Comparison of ENCODE assay signal across 8 cellular contexts in the genomic region with DNA sequence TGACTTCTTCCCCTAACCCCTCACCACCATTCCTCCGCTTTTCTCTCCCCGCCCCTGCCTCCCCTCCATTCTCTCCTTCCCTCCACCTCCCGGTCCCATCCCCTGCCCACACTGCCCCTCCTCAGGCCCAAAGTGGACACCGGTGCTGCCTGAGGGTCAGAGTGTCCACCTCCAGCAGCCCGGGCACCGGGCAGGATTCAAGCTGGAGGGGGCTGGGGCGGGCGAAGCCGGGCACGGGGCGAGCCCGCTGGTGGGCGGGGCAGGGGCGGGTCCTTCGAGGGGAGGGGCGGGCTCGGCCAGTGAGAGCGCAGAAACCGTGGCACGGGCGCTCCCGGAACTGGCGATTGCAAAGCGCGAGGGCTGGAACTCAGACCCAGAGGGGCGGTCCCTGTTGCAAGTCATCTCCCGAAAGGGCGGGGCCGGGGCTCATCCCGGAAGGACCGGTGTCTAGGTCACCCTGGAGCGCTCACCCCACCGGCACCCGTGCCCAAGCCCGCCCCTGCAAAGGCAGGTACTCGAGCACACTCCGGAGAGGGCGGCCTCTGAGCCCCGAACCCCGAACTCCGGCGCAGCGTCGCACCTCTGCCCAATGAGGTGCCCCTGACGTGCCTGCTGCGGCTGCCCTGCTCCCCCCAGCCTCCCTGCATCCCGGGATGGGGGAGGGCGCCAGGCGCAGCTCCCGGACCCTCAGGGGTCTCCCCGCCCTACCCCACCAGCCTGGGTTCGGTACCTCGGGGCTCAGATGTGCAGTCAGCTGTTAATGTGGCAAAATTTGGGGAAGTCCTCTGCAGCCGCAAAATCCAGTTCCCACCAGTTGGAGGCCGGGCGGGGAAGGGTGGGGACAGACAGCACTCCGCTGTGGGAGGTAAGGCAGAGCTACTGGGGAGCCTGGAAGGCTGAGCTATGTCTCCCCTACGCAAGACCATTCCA. TPM values are rescaled to one million over a fixed set of nuclear protein-coding genes. Genes with fewer than 3 reads are reported as not detected.
A peak's percentile ranks its signal among the peaks of the same experiment; 100 is the strongest.
DNase-seq lines count a peak whose midpoint lies in the region; ATAC-seq and TF ChIP-seq lines count a peak whose summit lies in the region.

No MANE protein-coding gene starts in this region.

- CTCF ChIA-PET in CD4-positive, alpha-beta T cell (lab: Charles Lee), result interaction anchor here (1.2 to 3.0 kb wide), 3 partner anchors 10 to 27 kb away, joined by 3 to 13 read pairs (median 7); a partner anchor contains a TSS

- H3K27ac ChIP-seq in CD4-positive, alpha-beta T cell (ENCODE audit: low read depth, low read length), result peak overlapping the region; percentile 50

- no peak overlapping the region for H3K4me3 ChIP-seq in endocrine pancreas (ENCODE audit: control insufficient read depth, insufficient read depth, low read length)

- peak overlapping the region; percentile 44 for H3K27ac Mint-ChIP-seq in CD4-positive, alpha-beta T cell
- H3K27ac Mint-ChIP-seq in mesothelial cell of epicardium, result no peak overlapping the region

- no peaks in the 10 kb centered on the region for H3K27me3 ChIP-seq in CD4-positive, alpha-beta T cell (ENCODE audit: control insufficient read depth, insufficient read depth, low read length)
- H3K27me3 ChIP-seq in endocrine pancreas (ENCODE audit: control insufficient read depth, insufficient read depth, low read length), result no peaks in the 10 kb centered on the region

- peak overlapping the region; percentile 86 for H3K4me3 Mint-ChIP-seq in CD4-positive, alpha-beta T cell
- H3K4me3 Mint-ChIP-seq in mesothelial cell of epicardium, result peak overlapping the region; percentile 70

- intact Hi-C loops in CD4-positive, alpha-beta T cell (cut with DNase I, micrococcal nuclease), result loop anchor here in 1 of 2 experiments (2.0 to 5.0 kb wide), 3 partner anchors 15 to 155 kb away; a partner anchor contains a TSS

- TF ChIP-seq CTCF in CD4-positive, alpha-beta T cell (IDR thresholded peaks at IDR 0.05), result no peak
- no peak for TF ChIP-seq CTCF in mesothelial cell of epicardium (IDR thresholded peaks at IDR 0.05; ENCODE audit: unreplicated experiment)

- ATAC-seq in CD4-positive, alpha-beta T cell (ENCODE audit: poor library complexity), result peak; percentile 83
- ATAC-seq in GM19397 (IDR thresholded peaks at IDR 0.05; ENCODE audit: unreplicated experiment), result peak; percentile 89
- ATAC-seq in HG03558 (IDR thresholded peaks at IDR 0.05; ENCODE audit: extremely low read depth, unreplicated experiment), result peak; percentile 85

- no peaks in the 10 kb centered on the region for H3K9me3 ChIP-seq in CD4-positive, alpha-beta T cell (ENCODE audit: control insufficient read depth, low read length)
- no peaks in the 10 kb centered on the region for H3K9me3 ChIP-seq in endocrine pancreas (ENCODE audit: control insufficient read depth, low read length)

- H3K36me3 ChIP-seq in endocrine pancreas (ENCODE audit: control insufficient read depth, insufficient read depth, low read length), result no peaks in the 10 kb centered on the region

- H3K4me1 Mint-ChIP-seq in CD4-positive, alpha-beta T cell (ENCODE audit: low read depth), result peaks cover 49% of the 10 kb centered on the region
- peaks cover 12% of the 10 kb centered on the region for H3K4me1 Mint-ChIP-seq in mesothelial cell of epicardium

- H3K9me3 Mint-ChIP-seq in CD4-positive, alpha-beta T cell, result no peaks in the 10 kb centered on the region
- peaks cover 12% of the 10 kb centered on the region for H3K9me3 Mint-ChIP-seq in mesothelial cell of epicardium

- H3K9ac ChIP-seq in endocrine pancreas (ENCODE audit: control insufficient read depth, insufficient read depth, low read length), result peak overlapping the region; percentile 56

- no peaks in the 10 kb centered on the region for H3K4me1 ChIP-seq in endocrine pancreas (ENCODE audit: control insufficient read depth, insufficient read depth, low read length)

- peak; percentile 71 to 90 (median 84) for DNase-seq in CD4-positive, alpha-beta T cell
- DNase-seq in NK-92 (lab: John Stamatoyannopoulos, UW; ENCODE audit: unreplicated experiment) (peak; percentile 61), mesothelial cell of epicardium (ENCODE audit: low spot score in 2 of 2, unreplicated experiment in 2 of 2) (peak; percentile 74 to 81)
- DNase-seq in activated CD8-positive, alpha-beta memory T cell treated with anti-CD3 and anti-CD28 coated beads for 4 hours (ENCODE audit: low read depth in 2 of 2), result peak; percentile 68 to 74
- DNase-seq in stimulated activated CD8-positive, alpha-beta memory T cell treated with anti-CD3 and anti-CD28 coated beads, Interleukin-15, amount 100 ng/mL, for 48 hours (ENCODE audit: low read depth in 2 of 2), result peak; percentile 93 to 94

- POLR2A ChIA-PET in CD4-positive, alpha-beta T cell (lab: Charles Lee), result interaction anchor here (0.8 to 3.2 kb wide), 5 partner anchors 10 to 369 kb away, joined by 3 to 18 read pairs (median 4); a partner anchor contains a TSS

- H3K36me3 Mint-ChIP-seq in CD4-positive, alpha-beta T cell (ENCODE audit: low read depth), result peaks cover 5% of the 10 kb centered on the region
- H3K36me3 Mint-ChIP-seq in mesothelial cell of epicardium, result peaks cover 15% of the 10 kb centered on the region

- H3K27me3 Mint-ChIP-seq in CD4-positive, alpha-beta T cell, result no peaks in the 10 kb centered on the region
- no peaks in the 10 kb centered on the region for H3K27me3 Mint-ChIP-seq in mesothelial cell of epicardium (ENCODE audit: low read depth)

RNA-seq across cellular contexts. Expression of a gene that starts 16.5 kb away (rescaled TPM):
- 1 to 10 TPM; 1.9 to 2.5 TPM for total RNA-seq in CD4-positive, alpha-beta T cell
- total RNA-seq in mesothelial cell of epicardium, result 132 to 148 TPM (median 146 TPM) in 3 replicates

RNA-seq across cellular contexts. Expression of a gene that starts 27.1 kb away (rescaled TPM):
- 1 to 10 TPM; 1.1 to 1.3 TPM for total RNA-seq in CD4-positive, alpha-beta T cell
- 1.3 to 1.9 TPM (median 1.5 TPM) in 3 replicates for total RNA-seq in mesothelial cell of epicardium

Comparison
In these comparisons a context has a peak if more than half of its experiments do, and no peak if none do; other contexts are left out.
1. RNA of a gene that starts 16.5 kb away (total RNA-seq): 132 to 148 TPM in mesothelial cell of epicardium; 1.9 to 2.5 TPM in CD4-positive, alpha-beta T cell; every median in the first group is over 10 times any median in the second.
2. Peak in every context shown above with its lines, with median percentiles within 50 percentile points of each other: ATAC-seq and DNase-seq.